Comparison of ENCODE assay signal across 8 cellular contexts in the genomic region with DNA sequence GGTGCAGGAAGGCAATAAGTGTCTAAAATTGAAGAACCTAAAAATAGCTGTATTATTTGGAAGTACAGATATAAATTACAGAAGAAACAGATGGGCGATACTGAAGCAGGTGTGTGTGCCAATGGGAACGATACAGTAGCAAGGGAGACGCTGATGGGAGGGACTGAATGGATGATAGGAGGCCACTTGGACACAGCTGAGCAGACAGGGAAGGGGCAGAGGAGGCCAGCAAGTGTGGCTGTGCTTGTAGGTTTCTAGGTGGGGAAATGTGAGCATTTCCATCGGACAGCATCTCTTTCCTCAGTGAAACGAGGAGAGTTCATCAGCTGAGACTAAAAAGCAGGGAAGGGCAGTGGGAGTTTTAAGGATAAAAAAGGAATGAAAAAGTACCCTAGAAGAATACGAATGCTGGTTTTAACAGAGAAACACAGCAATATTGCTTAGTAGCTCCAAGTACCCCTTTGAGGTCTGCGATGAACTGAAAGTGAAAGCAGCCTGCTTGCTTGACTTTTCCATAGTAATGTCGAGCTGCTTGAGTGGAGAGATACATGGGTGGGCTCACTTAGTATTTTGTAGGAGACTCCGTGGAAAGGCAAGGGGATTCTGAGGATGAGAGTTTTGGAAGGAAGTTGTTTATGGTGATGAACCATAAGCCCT.
A peak's percentile ranks its signal among the peaks of the same experiment; 100 is the strongest.
DNase-seq lines count a peak whose midpoint lies in the region; ATAC-seq, FAIRE-seq and TF ChIP-seq lines count a peak whose summit lies in the region.

No MANE protein-coding gene starts in this region.

- no peaks in the 10 kb centered on the region for H3K4me1 Mint-ChIP-seq in astrocyte (ENCODE audit: low read depth, unreplicated experiment)

- no peak overlapping the region for H3K27ac ChIP-seq in astrocyte (ENCODE audit: low read depth, low read length)
- H3K27ac ChIP-seq in trophoblast cell (ENCODE audit: low read depth, low read length), result no peak overlapping the region

- H3K9me3 ChIP-seq in astrocyte (ENCODE audit: insufficient read depth, low read depth, low read length) (no peaks in the 10 kb centered on the region), trophoblast cell (ENCODE audit: insufficient read depth, low read depth, low read length) (no peaks in the 10 kb centered on the region)

- WGBS in trophoblast cell (ENCODE audit: extremely low coverage, insufficient coverage, insufficient read length), result no CpG with 5 or more reads among the region's 9 CpGs

- no peak overlapping the region for H2BK12ac ChIP-seq in trophoblast cell (ENCODE audit: low read length)

- no peaks in the 10 kb centered on the region for H3K27me3 ChIP-seq in astrocyte (ENCODE audit: insufficient read depth, low read length)
- H3K27me3 ChIP-seq in trophoblast cell (ENCODE audit: insufficient read depth, low read length), result no peaks in the 10 kb centered on the region

- peaks cover 4% of the 10 kb centered on the region for H3K27me3 Mint-ChIP-seq in astrocyte (ENCODE audit: low read depth, unreplicated experiment)

- H2AK5ac ChIP-seq in trophoblast cell (ENCODE audit: low read length), result no peak overlapping the region

- H3K27ac Mint-ChIP-seq in astrocyte (ENCODE audit: unreplicated experiment), result no peak overlapping the region

- no peak overlapping the region for H3K9ac ChIP-seq in astrocyte (ENCODE audit: low read length)
- no peak overlapping the region for H3K9ac ChIP-seq in trophoblast cell (ENCODE audit: low read length)

- FAIRE-seq in astrocyte (lab: Jason Lieb, UNC), result no peak

- H3K14ac ChIP-seq in trophoblast cell (ENCODE audit: low read length), result no peak overlapping the region

- peak overlapping the region; percentile 11 for H3K4me2 ChIP-seq in astrocyte (ENCODE audit: low read length)
- H3K4me2 ChIP-seq in trophoblast cell (ENCODE audit: low read length), result no peak overlapping the region

- H2AFZ ChIP-seq in astrocyte (ENCODE audit: low read depth, low read length), result no peak overlapping the region
- H2AFZ ChIP-seq in trophoblast cell (ENCODE audit: insufficient read depth, low read length, poor library complexity), result no peak overlapping the region

- H3K4me3 ChIP-seq in astrocyte (ENCODE audit: insufficient read depth, low read depth, low read length) (no peak overlapping the region), trophoblast cell (ENCODE audit: low read depth, low read length) (no peak overlapping the region)

- H3K36me3 Mint-ChIP-seq in astrocyte (ENCODE audit: low read depth, unreplicated experiment), result no peaks in the 10 kb centered on the region

- H3K36me3 ChIP-seq in astrocyte (ENCODE audit: insufficient read depth, low read length), result no peaks in the 10 kb centered on the region
- no peaks in the 10 kb centered on the region for H3K36me3 ChIP-seq in trophoblast cell (ENCODE audit: control insufficient read depth in 1 of 2, insufficient read depth in 2 of 2, low read length in 2 of 2)

- H2BK5ac ChIP-seq in trophoblast cell (ENCODE audit: low read depth, low read length, poor library complexity), result no peak overlapping the region

- H3K9me3 Mint-ChIP-seq in astrocyte (ENCODE audit: unreplicated experiment), result peaks cover 5% of the 10 kb centered on the region

- peak; percentile 52 for ATAC-seq in GM19438 (IDR thresholded peaks at IDR 0.05; ENCODE audit: low read depth, unreplicated experiment)

- TF ChIP-seq CTCF in astrocyte (IDR thresholded peaks at IDR 0.05; ENCODE audit: insufficient read depth, low read depth, low read length) (no peak), GM13976 (IDR thresholded peaks at IDR 0.05; ENCODE audit: borderline replicate concordance, control extremely low read depth, extremely low read depth, insufficient read depth, missing control alignments) (no peak)

- peak; percentile 37 for DNase-seq in DMS153 treated with DMSO at 0.1 percent for 48 hours (lab: John Stamatoyannopoulos, UW; ENCODE audit: unreplicated experiment)
- peak; percentile 73 for DNase-seq in NCI-H2029 (lab: John Stamatoyannopoulos, UW)
- no peak for DNase-seq in astrocyte (ENCODE audit: low read depth)
- DNase-seq in trophoblast cell, result no peak
- no peak for DNase-seq in stimulated activated CD8-positive, alpha-beta memory T cell treated with anti-CD3 and anti-CD28 coated beads, Interleukin-4, amount 100 ng/mL, for 48 hours
- DNase-seq in GM13976 (ENCODE audit: low spot score), result no peak
- no peak for DNase-seq in epidermal melanocyte (ENCODE audit: insufficient read length, low spot score)

- H4K20me1 ChIP-seq in astrocyte (ENCODE audit: insufficient read depth, low read length), result no peaks in the 10 kb centered on the region

- H4K8ac ChIP-seq in trophoblast cell (ENCODE audit: low read depth, low read length), result no peak overlapping the region

- no peaks in the 10 kb centered on the region for H3K79me1 ChIP-seq in trophoblast cell (ENCODE audit: low read length)

- no peak overlapping the region for H4K12ac ChIP-seq in trophoblast cell (ENCODE audit: low read depth, low read length)

- H3K79me2 ChIP-seq in astrocyte (ENCODE audit: insufficient read depth, low read length) (no peaks in the 10 kb centered on the region), trophoblast cell (ENCODE audit: control insufficient read depth, insufficient read depth, low read length, poor library complexity) (no peaks in the 10 kb centered on the region)

- in situ Hi-C loops in GM13976 (cut with MboI; ENCODE audit: low sequenced_read_pairs, unreplicated experiment), result loop anchor here (25.0 kb wide), 1 partner anchor 434 kb away; no protein-coding TSS in a partner anchor

- H3K18ac ChIP-seq in trophoblast cell (ENCODE audit: low read length), result no peak overlapping the region

- no peak overlapping the region for H2BK120ac ChIP-seq in trophoblast cell (ENCODE audit: insufficient read depth, low read length, poor library complexity)

- H3K4me1 ChIP-seq in astrocyte (ENCODE audit: insufficient read depth, low read length), result no peaks in the 10 kb centered on the region
- H3K4me1 ChIP-seq in trophoblast cell (ENCODE audit: control insufficient read depth in 1 of 2, insufficient read depth in 2 of 2, low read length in 2 of 2), result peaks cover 0 to 4% of the 10 kb centered on the region in 2 experiments

- H3K4ac ChIP-seq in trophoblast cell (ENCODE audit: low read depth, low read length), result no peak overlapping the region

- no peak overlapping the region for H4K91ac ChIP-seq in trophoblast cell (ENCODE audit: low read depth, low read length)

- H3K23ac ChIP-seq in trophoblast cell (ENCODE audit: low read length), result peak overlapping the region; percentile 13

- no peak overlapping the region for H3K4me3 Mint-ChIP-seq in astrocyte (ENCODE audit: unreplicated experiment)

Comparison
In these comparisons a context has a peak if more than half of its experiments do, and no peak if none do; other contexts are left out.
1. DNase-seq: peak in DMS153 treated with DMSO at 0.1 percent for 48 hours (single experiment) and NCI-H2029 (single experiment); none in astrocyte (single experiment), trophoblast cell (0 of 2), stimulated activated CD8-positive, alpha-beta memory T cell treated with anti-CD3 and anti-CD28 coated beads, Interleukin-4, amount 100 ng/mL, for 48 hours (single experiment), GM13976 (single experiment) and epidermal melanocyte (single experiment).